Comparison of ENCODE assay signal across 8 cellular contexts in genomic region chr10:29734640-29734979, GRCh38.
DNase-seq lines count a peak whose midpoint lies in the region; ATAC-seq and TF ChIP-seq lines count a peak whose summit lies in the region.

No MANE protein-coding gene starts in this region.

- no peak for ATAC-seq in GM21786 (IDR thresholded peaks at IDR 0.05; ENCODE audit: unreplicated experiment)
- ATAC-seq in HG02884 (IDR thresholded peaks at IDR 0.05; ENCODE audit: unreplicated experiment), result no peak

- intact Hi-C loops in Calu3 (cut with micrococcal nuclease; ENCODE audit: unreplicated experiment), result loop anchor here (5.0 to 10.0 kb wide), 4 partner anchors 42 to 220 kb away; partner anchors contain the start of gene SVIL
- intact Hi-C loops in esophagus squamous epithelium (cut with DNase I), result loop anchor here (10.0 kb wide), 3 partner anchors 110 to 260 kb away; no protein-coding TSS in a partner anchor
- intact Hi-C loops in ovary (cut with DNase I), result loop anchor here in 3 of 4 donors (10.0 kb wide), 4 partner anchors 90 to 210 kb away; no protein-coding TSS in a partner anchor

- 11 to 14% methylated on average over 6 of the region's 10 CpGs for WGBS in esophagus squamous epithelium, 2 donors
- WGBS in ovary, 3 donors, result 2 to 16% (median 9%) methylated on average over 10 of the region's 10 CpGs

- TF ChIP-seq CTCF in Calu3 (IDR thresholded peaks at IDR 0.05; ENCODE audit: unreplicated experiment) (no peak), esophagus squamous epithelium (IDR thresholded peaks at IDR 0.05) (no peak), ovary (IDR thresholded peaks at IDR 0.05) (no peak)

- TF ChIP-seq POLR2A in esophagus squamous epithelium (IDR thresholded peaks at IDR 0.05), result no peak
- no peak for TF ChIP-seq POLR2A in ovary (IDR thresholded peaks at IDR 0.05)

- peak overlapping the region; percentile 89 for H3K4me3 Mint-ChIP-seq in Calu3 (ENCODE audit: low read depth, unreplicated experiment)

- BruUV-seq in Calu3 (replicated peaks; lab: Mats Ljungman, UMichigan), result no TSS peak

- H3K4me1 ChIP-seq in esophagus squamous epithelium (peaks cover 12 to 66% (median 23%) of the 10 kb centered on the region in 3 donors), ovary (ENCODE audit: insufficient read depth) (peaks cover 7% of the 10 kb centered on the region)

- H3K27me3 ChIP-seq in esophagus squamous epithelium (no peaks in the 10 kb centered on the region), ovary (no peaks in the 10 kb centered on the region)

- H3K27me3 Mint-ChIP-seq in Calu3 (ENCODE audit: unreplicated experiment), result no peaks in the 10 kb centered on the region

- peak overlapping the region; percentile 71 for H3K27ac Mint-ChIP-seq in Calu3 (ENCODE audit: unreplicated experiment)

- no peak for TF ChIP-seq EP300 in ovary (IDR thresholded peaks at IDR 0.05)

- H3K4me1 Mint-ChIP-seq in Calu3 (ENCODE audit: low read depth, unreplicated experiment), result peaks cover 43% of the 10 kb centered on the region

- H3K4me3 ChIP-seq in esophagus squamous epithelium (peak overlapping the region; percentile 67 to 97 (median 84)), ovary (peak overlapping the region; percentile 88)

- H3K27ac ChIP-seq in esophagus squamous epithelium, result peak overlapping the region; percentile 96 to 100 (median 98)
- peak overlapping the region; percentile 98 to 99 for H3K27ac ChIP-seq in ovary

- CTCF ChIA-PET in Calu3 (lab: Charles Lee), result interaction anchor here (0.6 kb wide), 1 partner anchor 33 kb away, joined by 3 read pairs; no protein-coding TSS in a partner anchor

- H3K36me3 Mint-ChIP-seq in Calu3 (ENCODE audit: insufficient read depth, unreplicated experiment), result peaks cover 67% of the 10 kb centered on the region

- H3K9me3 ChIP-seq in esophagus squamous epithelium, result no peaks in the 10 kb centered on the region
- no peaks in the 10 kb centered on the region for H3K9me3 ChIP-seq in ovary

- H3K36me3 ChIP-seq in esophagus squamous epithelium, result peaks cover 0 to 5% (median 0%) of the 10 kb centered on the region in 3 donors
- no peaks in the 10 kb centered on the region for H3K36me3 ChIP-seq in ovary

- DNase-seq in Calu3, result no peak
- DNase-seq in RPMI8226, result peak; percentile 33
- DNase-seq in esophagus squamous epithelium (lab: John Stamatoyannopoulos, UW), result no peak
- no peak for DNase-seq in ovary
- DNase-seq in nucleus accumbens (lab: John Stamatoyannopoulos, UW), result no peak
- DNase-seq in globus pallidus (ENCODE audit: low spot score), result no peak

- no peaks in the 10 kb centered on the region for H3K9me3 Mint-ChIP-seq in Calu3 (ENCODE audit: low read depth, unreplicated experiment)
